8 cellular contexts compared by ENCODE assay signal in the genomic region with DNA sequence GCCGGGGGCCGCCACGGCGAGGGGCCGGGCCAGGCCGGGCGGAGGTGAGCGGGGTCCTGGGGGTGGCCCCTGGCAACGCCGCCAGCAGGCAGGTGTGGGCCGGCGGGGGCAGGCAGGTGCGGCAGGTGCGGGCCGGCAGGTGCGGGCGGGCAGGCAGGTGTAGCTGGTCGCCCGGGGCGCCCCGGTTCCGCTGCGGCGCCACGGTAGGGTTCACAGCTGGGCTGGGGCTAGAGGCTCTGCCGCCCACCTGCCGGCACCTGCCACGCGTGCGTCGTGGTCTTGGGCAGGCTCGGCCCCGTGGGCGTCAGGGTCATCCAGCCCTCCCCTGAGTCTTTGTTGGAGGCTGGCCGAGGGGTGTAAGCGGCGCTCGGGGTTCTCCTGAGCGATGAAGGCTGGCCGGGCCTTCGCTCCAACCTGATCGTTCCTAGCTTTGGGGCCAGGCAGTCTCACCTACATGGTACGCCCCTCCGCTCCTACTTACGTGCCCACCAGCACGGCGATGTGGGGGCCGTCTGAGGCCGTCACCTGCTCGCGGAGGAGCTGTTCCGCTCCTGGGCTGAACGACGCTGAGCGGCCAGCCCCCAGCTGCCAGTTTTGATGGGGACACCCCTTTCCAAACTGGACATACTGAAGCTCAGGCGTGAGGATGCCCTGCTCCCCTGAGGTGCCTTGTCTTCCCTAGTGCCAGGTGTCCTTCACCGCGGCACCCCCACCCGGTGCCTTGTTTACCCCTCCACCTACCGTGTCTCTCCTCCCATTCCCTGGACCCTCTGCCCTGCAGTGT. TPM values are rescaled to one million over a fixed set of nuclear protein-coding genes. Genes with fewer than 3 reads are reported as not detected.
DNase-seq lines count a peak whose midpoint lies in the region; ATAC-seq and FAIRE-seq lines count a peak whose summit lies in the region.

No MANE protein-coding gene starts in this region.

- peak overlapping the region; percentile 68 for H3K9ac ChIP-seq in iPS-18a (ENCODE audit: low read length)

- peak overlapping the region; percentile 92 for H3K4me3 Mint-ChIP-seq in activated T-cell treated with anti-CD3 and anti-CD28 coated beads, Interleukin-2, amount 50 U/mL, for 4 hours
- peak overlapping the region; percentile 88 for H3K4me3 Mint-ChIP-seq in stimulated activated memory B cell treated with anti-CD40 and anti-IgM and Interleukin-4, amounts not matched to agents 10 μg/mL and 1 μg/mL and 100 μg/mL, for 72 hours

- ATAC-seq in GM19395 (IDR thresholded peaks at IDR 0.05; ENCODE audit: unreplicated experiment) (peak; percentile 13), HG03457 (IDR thresholded peaks at IDR 0.05; ENCODE audit: unreplicated experiment) (peak; percentile 5)
- peak; percentile 4 to 7 for ATAC-seq in activated T-cell treated with anti-CD3 and anti-CD28 coated beads, Interleukin-2, amount 50 U/mL, for 4 hours
- ATAC-seq in stimulated activated memory B cell treated with anti-CD40 and anti-IgM and Interleukin-4, amounts not matched to agents 10 μg/mL and 1 μg/mL and 100 μg/mL, for 72 hours, result peak; percentile 58

- H3K27me3 Mint-ChIP-seq in activated T-cell treated with anti-CD3 and anti-CD28 coated beads, Interleukin-2, amount 50 U/mL, for 4 hours (ENCODE audit: low read depth), result no peaks in the 10 kb centered on the region
- no peaks in the 10 kb centered on the region for H3K27me3 Mint-ChIP-seq in stimulated activated memory B cell treated with anti-CD40 and anti-IgM and Interleukin-4, amounts not matched to agents 10 μg/mL and 1 μg/mL and 100 μg/mL, for 72 hours

- H3K36me3 ChIP-seq in iPS-18a (ENCODE audit: control insufficient read depth, low read depth, low read length), result no peaks in the 10 kb centered on the region

- no peaks in the 10 kb centered on the region for H3K9me3 Mint-ChIP-seq in activated T-cell treated with anti-CD3 and anti-CD28 coated beads, Interleukin-2, amount 50 U/mL, for 4 hours
- H3K9me3 Mint-ChIP-seq in stimulated activated memory B cell treated with anti-CD40 and anti-IgM and Interleukin-4, amounts not matched to agents 10 μg/mL and 1 μg/mL and 100 μg/mL, for 72 hours, result no peaks in the 10 kb centered on the region

- H3K4me3 ChIP-seq in iPS-18a (ENCODE audit: low read length), result peak overlapping the region; percentile 87

- H3K4me1 Mint-ChIP-seq in activated T-cell treated with anti-CD3 and anti-CD28 coated beads, Interleukin-2, amount 50 U/mL, for 4 hours (ENCODE audit: low read depth), result peaks cover 43% of the 10 kb centered on the region
- H3K4me1 Mint-ChIP-seq in stimulated activated memory B cell treated with anti-CD40 and anti-IgM and Interleukin-4, amounts not matched to agents 10 μg/mL and 1 μg/mL and 100 μg/mL, for 72 hours, result peaks cover 46% of the 10 kb centered on the region

- no peaks in the 10 kb centered on the region for H3K27me3 ChIP-seq in iPS-18a (ENCODE audit: control insufficient read depth, insufficient read depth, low read length)

- peak; percentile 68 for DNase-seq in COR-L47 (lab: John Stamatoyannopoulos, UW)
- DNase-seq in activated T-cell treated with anti-CD3 and anti-CD28 coated beads, Interleukin-2, amount 50 U/mL, for 4 hours, result no peak
- no peak for DNase-seq in RCC 7860 (ENCODE audit: low spot score)
- DNase-seq in amniotic stem cell (lab: John Stamatoyannopoulos, UW), result no peak

- H3K27ac Mint-ChIP-seq in stimulated activated memory B cell treated with anti-CD40 and anti-IgM and Interleukin-4, amounts not matched to agents 10 μg/mL and 1 μg/mL and 100 μg/mL, for 72 hours, result peak overlapping the region; percentile 74

- H3K9me3 ChIP-seq in iPS-18a (ENCODE audit: control insufficient read depth, low read depth, low read length), result no peaks in the 10 kb centered on the region

- H3K4me1 ChIP-seq in iPS-18a (ENCODE audit: control insufficient read depth, low read depth, low read length), result peaks cover 15% of the 10 kb centered on the region

- FAIRE-seq in RCC 7860 (lab: Jason Lieb, UNC), result no peak

- peaks cover 16% of the 10 kb centered on the region for H3K36me3 Mint-ChIP-seq in activated T-cell treated with anti-CD3 and anti-CD28 coated beads, Interleukin-2, amount 50 U/mL, for 4 hours (ENCODE audit: insufficient read depth)
- peaks cover 16% of the 10 kb centered on the region for H3K36me3 Mint-ChIP-seq in stimulated activated memory B cell treated with anti-CD40 and anti-IgM and Interleukin-4, amounts not matched to agents 10 μg/mL and 1 μg/mL and 100 μg/mL, for 72 hours

- no peak overlapping the region for H3K27ac ChIP-seq in iPS-18a (ENCODE audit: low read length)

RNA-seq across cellular contexts. Expression of gene ZMIZ2, which starts 0.5 kb away (rescaled TPM):
- 100 to 1,000 TPM; 109 to 137 (median 118) TPM for total RNA-seq in activated T-cell treated with anti-CD3 and anti-CD28 coated beads, Interleukin-2, amount 50 U/mL, for 4 hours

RNA-seq across cellular contexts. Expression of gene PPIA, which starts 47.3 kb away (rescaled TPM):
- total RNA-seq in activated T-cell treated with anti-CD3 and anti-CD28 coated beads, Interleukin-2, amount 50 U/mL, for 4 hours, result 1,000 to 10,000 TPM; 2,630 to 2,693 (median 2,657) TPM

Comparison
In these comparisons a context has a peak if more than half of its experiments do, and no peak if none do; other contexts are left out.
1. ATAC-seq: peak in every context shown above with its lines; median percentile 58 in stimulated activated memory B cell treated with anti-CD40 and anti-IgM and Interleukin-4, amounts not matched to agents 10 μg/mL and 1 μg/mL and 100 μg/mL, for 72 hours; 13 in GM19395; 6 in activated T-cell treated with anti-CD3 and anti-CD28 coated beads, Interleukin-2, amount 50 U/mL, for 4 hours; 5 in HG03457.